Comparison of ENCODE assay signal across 15 cellular contexts in the genomic region with DNA sequence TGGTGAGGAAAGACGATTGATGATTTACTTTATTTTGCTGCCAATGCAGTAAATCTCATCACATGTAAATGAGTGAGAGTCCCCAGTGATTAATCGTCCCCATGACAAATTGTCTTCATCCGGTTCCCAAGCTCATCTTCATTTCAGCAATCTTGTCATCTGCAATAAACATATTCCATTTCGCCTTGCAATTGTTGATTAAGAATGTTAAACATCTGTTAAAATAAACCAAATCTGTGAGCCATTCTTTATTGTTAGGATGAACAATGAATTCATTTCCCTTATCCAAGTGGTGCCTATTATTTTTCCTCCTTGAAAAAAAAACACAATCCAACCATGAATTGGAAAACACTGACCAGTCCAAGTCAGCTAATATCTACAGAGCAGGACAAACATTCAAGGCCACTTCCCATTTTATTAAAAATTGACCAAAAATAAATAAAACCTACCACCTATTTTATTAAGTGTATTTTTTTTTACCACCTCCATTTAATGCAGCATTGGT. TPM values are rescaled to one million over a fixed set of nuclear protein-coding genes. Genes with fewer than 3 reads are reported as not detected.
DNase-seq lines count a peak whose midpoint lies in the region; ATAC-seq and TF ChIP-seq lines count a peak whose summit lies in the region.
"Had no signal": no experiment of that assay in that cellular context is flagged by ENCODE, and none has a peak within 500 bp of the region (broad histone marks: within the 10 kb centered on the region; RNA-seq: fewer than 3 reads in every experiment).

No MANE protein-coding gene starts in this region.

- no peak overlapping the region for H3K4me3 ChIP-seq in left ventricle myocardium inferior
- H3K4me3 ChIP-seq in dorsolateral prefrontal cortex: no peak overlapping the region

- H3K36me3 ChIP-seq in left ventricle myocardium inferior: no peaks in the 10 kb centered on the region
- H3K36me3 ChIP-seq: BE2C had no signal

- no peak overlapping the region for H3K27ac Mint-ChIP-seq in activated naive CD8-positive, alpha-beta T cell treated with anti-CD3 and anti-CD28 coated beads for 36 hours
- H3K27ac Mint-ChIP-seq: CD4-positive, alpha-beta memory T cell; H9 had no signal

- intact Hi-C loops in left ventricle myocardium inferior (cut with micrococcal nuclease) (no loop called here), left cardiac atrium (cut with DNase I) (no loop called here), dorsolateral prefrontal cortex (cut with DNase I) (no loop called here)

- H3K36me3 Mint-ChIP-seq in activated naive CD8-positive, alpha-beta T cell treated with anti-CD3 and anti-CD28 coated beads for 36 hours: no peaks in the 10 kb centered on the region
- H3K36me3 Mint-ChIP-seq: CD4-positive, alpha-beta memory T cell had no signal

- no peak for DNase-seq in left ventricle myocardium inferior
- no peak for DNase-seq in left cardiac atrium
- DNase-seq in dorsolateral prefrontal cortex: no peak
- peak; percentile 53 for DNase-seq in putamen (ENCODE audit: low spot score)
- no peak for DNase-seq in activated naive CD8-positive, alpha-beta T cell treated with anti-CD3 and anti-CD28 coated beads for 36 hours
- no peak for DNase-seq in GM20000 (ENCODE audit: low spot score)
- DNase-seq in A172 (ENCODE audit: low spot score): no peak
- DNase-seq: BE2C; CD4-positive, alpha-beta memory T cell; DMS153; DMS79 treated with DMSO at 0.1 percent for 48 hours; EL; GOT3; H9 had no signal

- H3K9me3 ChIP-seq in left ventricle myocardium inferior (replicated peaks): peaks cover 8% of the 10 kb centered on the region
- H3K9me3 ChIP-seq: BE2C had no signal

- H3K27ac ChIP-seq in left ventricle myocardium inferior (replicated peaks) (peak overlapping the region; percentile 68), dorsolateral prefrontal cortex (peak overlapping the region in 41 of 59 donors; percentile 4 to 85 (median 51))
- H3K27ac ChIP-seq: C4-2B had no signal

- TF ChIP-seq CTCF in left ventricle myocardium inferior (IDR thresholded peaks at IDR 0.05; ENCODE audit: borderline replicate concordance) (no peak), dorsolateral prefrontal cortex (IDR thresholded peaks at IDR 0.05 in 54 of 56, conservative IDR thresholded peaks at IDR 0.05 in 2 of 56; ENCODE audit: low read depth in 1 of 56, partially characterized antibody in 56 of 56) (no peak), GM20000 (IDR thresholded peaks at IDR 0.05; ENCODE audit: extremely low read depth, missing control alignments) (no peak)

- H3K4me1 Mint-ChIP-seq in activated naive CD8-positive, alpha-beta T cell treated with anti-CD3 and anti-CD28 coated beads for 36 hours: no peaks in the 10 kb centered on the region
- H3K4me1 Mint-ChIP-seq: CD4-positive, alpha-beta memory T cell; H9 had no signal

- H3K27me3 ChIP-seq in left ventricle myocardium inferior (ENCODE audit: low read depth): peaks cover 11% of the 10 kb centered on the region
- H3K27me3 ChIP-seq in dorsolateral prefrontal cortex: peaks cover 0 to 5% (median 0%) of the 10 kb centered on the region in 45 donors
- H3K27me3 ChIP-seq: BE2C had no signal

- H3K9me3 Mint-ChIP-seq in activated naive CD8-positive, alpha-beta T cell treated with anti-CD3 and anti-CD28 coated beads for 36 hours: no peaks in the 10 kb centered on the region

- H3K27me3 Mint-ChIP-seq in activated naive CD8-positive, alpha-beta T cell treated with anti-CD3 and anti-CD28 coated beads for 36 hours: peaks cover 6% of the 10 kb centered on the region

- ATAC-seq in left cardiac atrium: no peak

- H3K4me1 ChIP-seq in left ventricle myocardium inferior: peaks cover 18% of the 10 kb centered on the region
- H3K4me1 ChIP-seq: BE2C had no signal

- H3K4me3 Mint-ChIP-seq in activated naive CD8-positive, alpha-beta T cell treated with anti-CD3 and anti-CD28 coated beads for 36 hours: no peak overlapping the region
- H3K4me3 Mint-ChIP-seq: CD4-positive, alpha-beta memory T cell; H9 had no signal

RNA-seq across cellular contexts. Expression of gene NPS, which starts 36.5 kb away (rescaled TPM):
- not detected for total RNA-seq in left ventricle myocardium inferior
- not detected for total RNA-seq in left cardiac atrium
- total RNA-seq in dorsolateral prefrontal cortex: not detected
- total RNA-seq in activated naive CD8-positive, alpha-beta T cell treated with anti-CD3 and anti-CD28 coated beads for 36 hours: not detected
- not detected in 2 replicates for total RNA-seq in A172 (2014; rRNA removed; shearing (Covaris generic))
- total RNA-seq: CD4-positive, alpha-beta memory T cell; H9 had no signal
